ENCODE assay signal across 8 cellular contexts in the genomic region with DNA sequence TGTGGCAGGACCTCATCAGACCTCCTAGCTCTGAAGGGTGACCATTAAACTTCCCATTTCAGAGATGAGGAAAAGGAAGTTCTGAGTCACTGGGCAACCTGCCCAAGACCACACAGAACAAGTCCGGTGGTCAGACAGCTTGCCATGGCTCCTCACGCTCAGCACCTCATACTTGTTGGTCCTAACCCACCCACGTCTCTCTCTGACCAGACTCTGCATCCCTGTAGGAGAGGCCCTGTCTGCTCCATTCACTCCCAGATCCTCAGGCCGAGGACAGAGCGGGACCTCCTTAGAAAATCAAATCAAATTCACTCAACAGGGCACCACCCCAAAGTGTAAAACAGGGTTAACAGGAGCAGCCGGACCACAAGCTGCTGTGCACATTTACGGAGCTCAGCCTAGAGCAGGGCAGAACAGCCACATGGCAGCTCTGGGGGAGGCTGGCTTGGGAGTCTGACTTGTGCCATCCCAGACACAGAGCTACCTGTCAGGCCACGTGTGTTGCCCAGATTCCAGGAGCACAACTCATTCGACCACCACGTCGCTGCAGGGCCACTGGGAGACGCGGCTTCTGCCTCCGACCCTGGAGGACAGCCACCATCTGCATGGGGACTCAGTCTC. TPM values are rescaled to one million over a fixed set of nuclear protein-coding genes. Genes with fewer than 3 reads are reported as not detected.
A peak's percentile ranks its signal among the peaks of the same experiment; 100 is the strongest.
DNase-seq lines count a peak whose midpoint lies in the region; ATAC-seq and TF ChIP-seq lines count a peak whose summit lies in the region.

No MANE protein-coding gene starts in this region.

- DNase-seq in GM06990 (ENCODE audit: extremely low read depth, insufficient read length), result no peak
- DNase-seq in Peyer's patch, result peak in 1 of 3 donors; percentile 76
- peak in 3 of 10 donors; percentile 42 to 51 (median 43) for DNase-seq in dorsolateral prefrontal cortex
- DNase-seq in mesendoderm, result no peak
- DNase-seq in effector CD8-positive, alpha-beta T cell (lab: John Stamatoyannopoulos, UW), result no peak

- H2BK120ac ChIP-seq in mesendoderm (ENCODE audit: low read depth, low read length), result no peak overlapping the region

- H3K27me3 ChIP-seq in GM06990 (replicated peaks; ENCODE audit: control insufficient read depth, insufficient read depth, low read length) (no peaks in the 10 kb centered on the region), Peyer's patch (no peaks in the 10 kb centered on the region), dorsolateral prefrontal cortex (no peaks in the 10 kb centered on the region), mesendoderm (ENCODE audit: insufficient read depth, low read length, poor library complexity) (no peaks in the 10 kb centered on the region)

- peaks cover 34% of the 10 kb centered on the region for H3K79me1 ChIP-seq in mesendoderm (ENCODE audit: low read length)

- TF ChIP-seq CTCF in GM06990 (IDR thresholded peaks at IDR 0.05; ENCODE audit: insufficient read depth, low read length, poor library complexity, severe bottlenecking) (no peak), Peyer's patch (IDR thresholded peaks at IDR 0.05) (no peak), dorsolateral prefrontal cortex (IDR thresholded peaks at IDR 0.05 in 54 of 56, conservative IDR thresholded peaks at IDR 0.05 in 2 of 56; ENCODE audit: low read depth in 1 of 56, partially characterized antibody in 56 of 56) (no peak)

- ATAC-seq in HG03135 (IDR thresholded peaks at IDR 0.05; ENCODE audit: unreplicated experiment), result no peak
- ATAC-seq in GM21786 (IDR thresholded peaks at IDR 0.05; ENCODE audit: unreplicated experiment), result no peak

- H3K79me2 ChIP-seq in mesendoderm (ENCODE audit: control insufficient read depth, insufficient read depth, low read length), result peaks cover 56% of the 10 kb centered on the region

- peak overlapping the region; percentile 88 for H3K56ac ChIP-seq in mesendoderm (ENCODE audit: low read length)

- H3K4me3 ChIP-seq in GM06990 (replicated peaks; ENCODE audit: low read depth, low read length) (peak overlapping the region; percentile 64; the same call in 1 of the 2 replicates), Peyer's patch (peak overlapping the region in 2 of 4 donors; percentile 93 to 98), dorsolateral prefrontal cortex (peak overlapping the region in 55 of 59 donors; percentile 5 to 94 (median 78)), mesendoderm (ENCODE audit: low read length) (no peak overlapping the region), urinary bladder (ENCODE audit: low read depth, low read length) (peak overlapping the region; percentile 94)

- peak overlapping the region; percentile 30 for H2AK5ac ChIP-seq in mesendoderm (ENCODE audit: low read length)

- H3K4ac ChIP-seq in mesendoderm (ENCODE audit: low read depth, low read length), result no peak overlapping the region

- peak overlapping the region; percentile 97 for H3K23ac ChIP-seq in mesendoderm (ENCODE audit: low read length)

- H3K4me2 ChIP-seq in mesendoderm (ENCODE audit: low read length), result peak overlapping the region; percentile 96

- H3K9ac ChIP-seq in mesendoderm (ENCODE audit: low read length), result peak overlapping the region; percentile 88

- H2BK5ac ChIP-seq in mesendoderm (ENCODE audit: low read length), result no peak overlapping the region

- TF ChIP-seq POLR2A in Peyer's patch (IDR thresholded peaks at IDR 0.05), result no peak

- H3K9me3 ChIP-seq in Peyer's patch, result no peaks in the 10 kb centered on the region

- H3K4me1 ChIP-seq in Peyer's patch (peaks cover 0 to 46% (median 7%) of the 10 kb centered on the region in 4 donors), mesendoderm (ENCODE audit: control insufficient read depth, low read depth, low read length) (peaks cover 13% of the 10 kb centered on the region), urinary bladder (ENCODE audit: insufficient read depth) (no peaks in the 10 kb centered on the region)

- WGBS in mesendoderm (ENCODE audit: extremely low coverage, insufficient coverage, low lambda C conversion rate), result no CpG with 5 or more reads among the region's 14 CpGs
- WGBS in urinary bladder, result 37% methylated on average over 14 of the region's 14 CpGs

- intact Hi-C loops in dorsolateral prefrontal cortex (cut with DNase I), result loop anchor here in 1 of 2 donors (5.0 kb wide), 2 partner anchors 51 to 139 kb away; a partner anchor contains a TSS

- no peak overlapping the region for H4K5ac ChIP-seq in mesendoderm (ENCODE audit: low read length)

- peak overlapping the region in 3 of 4 donors; percentile 13 to 87 (median 81) for H3K27ac ChIP-seq in Peyer's patch
- H3K27ac ChIP-seq in dorsolateral prefrontal cortex, result peak overlapping the region in 39 of 59 donors; percentile 5 to 87 (median 57)
- no peak overlapping the region for H3K27ac ChIP-seq in mesendoderm (ENCODE audit: low read depth, low read length)
- H3K27ac ChIP-seq in urinary bladder (ENCODE audit: low read depth), result no peak overlapping the region

- H3K36me3 ChIP-seq in GM06990 (ENCODE audit: control insufficient read depth, insufficient read depth, low read length), result no peaks in the 10 kb centered on the region; the same call in 1 of the 2 replicates
- H3K36me3 ChIP-seq in Peyer's patch, result no peaks in the 10 kb centered on the region
- peaks cover 4% of the 10 kb centered on the region for H3K36me3 ChIP-seq in mesendoderm (ENCODE audit: control insufficient read depth, insufficient read depth, low read length)
- no peaks in the 10 kb centered on the region for H3K36me3 ChIP-seq in urinary bladder (ENCODE audit: insufficient read depth)

- no peak overlapping the region for H3K18ac ChIP-seq in mesendoderm (ENCODE audit: low read length)

- no peak overlapping the region for H4K8ac ChIP-seq in mesendoderm (ENCODE audit: low read depth, low read length)

- H2BK15ac ChIP-seq in mesendoderm (replicated peaks; ENCODE audit: low read depth), result no peak overlapping the region

RNA-seq across cellular contexts. Expression of a gene that starts 1.7 kb away (rescaled TPM):
- total RNA-seq in Peyer's patch (10 to 100 TPM in 3 of 4 donors, 1 to 10 TPM in 1; 6.0 to 27.3 (median 20.9) TPM), dorsolateral prefrontal cortex (10 to 100 TPM; 14.9 to 45.6 (median 27.8) TPM), urinary bladder (16.0 TPM)
- 36.3 TPM for polyA plus RNA-seq in mesendoderm (2013, experiment 1 of 2)
- 37.7 TPM for polyA plus RNA-seq in mesendoderm (2013, experiment 2 of 2)
- 30.4 TPM for polyA plus RNA-seq in urinary bladder

RNA-seq across cellular contexts. Expression of a gene that starts 51.7 kb away (rescaled TPM):
- total RNA-seq in Peyer's patch (100 to 1,000 TPM in 3 of 4 donors, 10 to 100 TPM in 1; 42.1 to 260 (median 188) TPM), dorsolateral prefrontal cortex (100 to 1,000 TPM in 2 of 120 experiments, 10 to 100 TPM in 117, 1 to 10 TPM in 1; 8.9 to 153 (median 31.6) TPM), urinary bladder (7.8 TPM)
- 20.8 TPM for polyA plus RNA-seq in mesendoderm (2013, experiment 1 of 2)
- 20.4 TPM for polyA plus RNA-seq in mesendoderm (2013, experiment 2 of 2)
- 17.5 TPM for polyA plus RNA-seq in urinary bladder

Comparison
In these comparisons a context has a peak if more than half of its experiments do, and no peak if none do; other contexts are left out.
1. H3K27ac ChIP-seq: peak in Peyer's patch (3 of 4) and dorsolateral prefrontal cortex (39 of 59); none in mesendoderm (single experiment) and urinary bladder (single experiment).